Comparison of ENCODE assay signal across 10 cellular contexts in genomic region chr4:185343726-185344581, GRCh38. TPM values are rescaled to one million over a fixed set of nuclear protein-coding genes. Genes with fewer than 3 reads are reported as not detected.
A peak's percentile ranks its signal among the peaks of the same experiment; 100 is the strongest.
DNase-seq lines count a peak whose midpoint lies in the region; ATAC-seq, FAIRE-seq and TF ChIP-seq lines count a peak whose summit lies in the region.
"Had no signal": no experiment of that assay in that cellular context is flagged by ENCODE, and none has a peak within 500 bp of the region (broad histone marks: within the 10 kb centered on the region; RNA-seq: fewer than 3 reads in every experiment).

No MANE protein-coding gene starts in this region.

- H3K27ac ChIP-seq in WERI-Rb-1: peak overlapping the region; percentile 10; the same call in 1 of the 2 replicates
- no peak overlapping the region for H3K27ac ChIP-seq in CD4-positive, alpha-beta T cell (ENCODE audit: low read depth, low read length)
- H3K27ac ChIP-seq: HL-60 had no signal

- CTCF ChIA-PET in AG04449 (lab: Yijun Ruan, JAX): interaction anchor here (0.9 kb wide), 1 partner anchor 15 kb away, joined by 3 read pairs; no protein-coding TSS in a partner anchor
- CTCF ChIA-PET in CD4-positive, alpha-beta T cell (lab: Charles Lee): no interaction called here

- H3K27me3 ChIP-seq in WERI-Rb-1 (ENCODE audit: insufficient read depth, low read depth, severe bottlenecking): no peaks in the 10 kb centered on the region
- no peaks in the 10 kb centered on the region for H3K27me3 ChIP-seq in CD4-positive, alpha-beta T cell (ENCODE audit: control insufficient read depth, insufficient read depth, low read length)

- no peaks in the 10 kb centered on the region for H3K9me3 Mint-ChIP-seq in CD4-positive, alpha-beta T cell

- no peak for FAIRE-seq in RCC 7860 (lab: Jason Lieb, UNC)

- H3K4me1 Mint-ChIP-seq in CD4-positive, alpha-beta T cell (ENCODE audit: low read depth): peaks cover 32% of the 10 kb centered on the region

- H3K36me3 ChIP-seq in WERI-Rb-1: peaks cover 5% of the 10 kb centered on the region; the same call in 1 of the 2 replicates

- peak; percentile 29 for DNase-seq in AG04449 (ENCODE audit: low read depth, low spot score)
- DNase-seq in WERI-Rb-1: peak; percentile 68
- peak; percentile 64 for DNase-seq in islet precursor cell
- no peak for DNase-seq in NCI-H526 treated with DMSO at 0.1 percent for 48 hours (lab: John Stamatoyannopoulos, UW)
- no peak for DNase-seq in activated CD4-positive, CD25-positive, alpha-beta regulatory T cell (lab: John Stamatoyannopoulos, UW)
- no peak for DNase-seq in RCC 7860 (ENCODE audit: low spot score)
- no peak for DNase-seq in CD4-positive, alpha-beta T cell
- DNase-seq: DND-41 had no signal

- H3K4me3 ChIP-seq in AG04449 (ENCODE audit: low read depth, low read length): no peak overlapping the region; the same call in 1 of the 2 replicates
- no peak overlapping the region for H3K4me3 ChIP-seq in WERI-Rb-1 (ENCODE audit: low read depth, low read length)

- no peak for TF ChIP-seq CTCF in AG04449 (IDR thresholded peaks at IDR 0.05; ENCODE audit: insufficient read depth, low read length, missing control alignments)
- no peak for TF ChIP-seq CTCF in WERI-Rb-1 (IDR thresholded peaks at IDR 0.05; ENCODE audit: low read depth, low read length)
- no peak for TF ChIP-seq CTCF in CD4-positive, alpha-beta T cell (IDR thresholded peaks at IDR 0.05)

- no peaks in the 10 kb centered on the region for H3K9me3 ChIP-seq in WERI-Rb-1 (ENCODE audit: severe bottlenecking)
- H3K9me3 ChIP-seq in CD4-positive, alpha-beta T cell (ENCODE audit: control insufficient read depth, low read length): no peaks in the 10 kb centered on the region

- ATAC-seq in GM19023 (IDR thresholded peaks at IDR 0.05; ENCODE audit: unreplicated experiment): peak; percentile 28
- no peak for ATAC-seq in CD4-positive, alpha-beta T cell (ENCODE audit: poor library complexity)

- H3K27ac Mint-ChIP-seq in CD4-positive, alpha-beta T cell: no peak overlapping the region

- no peak overlapping the region for H3K4me3 Mint-ChIP-seq in CD4-positive, alpha-beta T cell

- peaks cover 61% of the 10 kb centered on the region for H3K36me3 Mint-ChIP-seq in CD4-positive, alpha-beta T cell (ENCODE audit: low read depth)

- no peaks in the 10 kb centered on the region for H3K27me3 Mint-ChIP-seq in CD4-positive, alpha-beta T cell

- POLR2A ChIA-PET in AG04449 (lab: Yijun Ruan, JAX): interaction anchor here (0.6 kb wide), 1 partner anchor 70 kb away, joined by 4 read pairs; no protein-coding TSS in a partner anchor
- POLR2A ChIA-PET in CD4-positive, alpha-beta T cell (lab: Charles Lee): no interaction called here

- intact Hi-C loops in CD4-positive, alpha-beta T cell (cut with DNase I, micrococcal nuclease): no loop called here

RNA-seq across cellular contexts. Expression of gene LRP2BP, which starts 51.8 kb away (rescaled TPM):
- 1 to 10 TPM; 2.7 to 3.1 TPM for total RNA-seq in CD4-positive, alpha-beta T cell

RNA-seq across cellular contexts. Expression of gene ANKRD37, which starts 52.7 kb away (rescaled TPM):
- 10 to 100 TPM; 10.3 to 11.6 TPM for total RNA-seq in CD4-positive, alpha-beta T cell

Comparison
In these comparisons a context has a peak if more than half of its experiments do, and no peak if none do; other contexts are left out.
1. DNase-seq: peak in AG04449 (single experiment), WERI-Rb-1 (single experiment) and islet precursor cell (single experiment); none in NCI-H526 treated with DMSO at 0.1 percent for 48 hours (single experiment), activated CD4-positive, CD25-positive, alpha-beta regulatory T cell (0 of 4), RCC 7860 (single experiment) and CD4-positive, alpha-beta T cell (0 of 10).